In genomic region chr11:88398372-88399140, GRCh38 we compare ENCODE assay signal across 10 cellular contexts.
DNase-seq lines count a peak whose midpoint lies in the region; ATAC-seq, FAIRE-seq and TF ChIP-seq lines count a peak whose summit lies in the region.
"Had no signal": no experiment of that assay in that cellular context is flagged by ENCODE, and none has a peak within 500 bp of the region (broad histone marks: within the 10 kb centered on the region; RNA-seq: fewer than 3 reads in every experiment).

No MANE protein-coding gene starts in this region.

- no peak for TF ChIP-seq EP300 in K562 (IDR thresholded peaks at IDR 0.05; ENCODE audit: low read length)

- no peaks in the 10 kb centered on the region for H3K9me1 ChIP-seq in K562 (ENCODE audit: control insufficient read depth, insufficient read depth, low read length)

- no peaks in the 10 kb centered on the region for H3K79me1 ChIP-seq in mesendoderm (ENCODE audit: low read length)

- no peak for FAIRE-seq in K562 (lab: Jason Lieb, UNC)

- no peak overlapping the region for H3K4me2 ChIP-seq in K562 (ENCODE audit: insufficient read depth, low read length)
- H3K4me2 ChIP-seq in mesendoderm (ENCODE audit: low read length), result no peak overlapping the region

- POLR2A ChIA-PET in K562 (lab: Yijun Ruan, JAX), result interaction anchor here (1.0 kb wide), 1 partner anchor 68 kb away, joined by 3 read pairs; no protein-coding TSS in a partner anchor

- no peak overlapping the region for H3K4ac ChIP-seq in mesendoderm (ENCODE audit: low read depth, low read length)

- DNase-seq in Daoy (ENCODE audit: low read depth) (peak; percentile 68), HT-29 (ENCODE audit: low spot score) (peak; percentile 47), K562 (ENCODE audit: extremely low read depth in 1 of 4, low spot score in 3 of 4) (peak in 1 of 4 experiments; percentile 27), mesendoderm (peak; percentile 30), HUDEP-2 (lab: John Stamatoyannopoulos, UW; ENCODE audit: unreplicated experiment in 76 of 76) (no peak), Right ventricle myocardium superior (no peak), NCI-H1105 (lab: John Stamatoyannopoulos, UW) (no peak)
- DNase-seq: DMS 273 treated with DMSO at 0.1 percent for 48 hours, NCI-H446 had no signal

- H3K9me3 ChIP-seq in K562 (replicated peaks; ENCODE audit: control insufficient read depth, insufficient read depth, low read depth, low read length), result no peaks in the 10 kb centered on the region

- no peak overlapping the region for H3K4me3 ChIP-seq in K562
- H3K4me3 ChIP-seq in mesendoderm (ENCODE audit: low read length), result no peak overlapping the region

- H2AK5ac ChIP-seq in mesendoderm (ENCODE audit: low read length), result no peak overlapping the region

- H3K79me2 ChIP-seq in K562 (ENCODE audit: control insufficient read depth, insufficient read depth, low read length) (no peaks in the 10 kb centered on the region), mesendoderm (ENCODE audit: control insufficient read depth, insufficient read depth, low read length) (no peaks in the 10 kb centered on the region)

- CTCF ChIA-PET in K562 (lab: Yijun Ruan, JAX; ENCODE audit: low intra/inter-chr PET ratio), result no interaction called here

- no peaks in the 10 kb centered on the region; a peak in 1 of 5 replicates for H3K4me1 ChIP-seq in K562 (replicated peaks in 1 of 2; ENCODE audit: control insufficient read depth in 2 of 2, insufficient read depth in 2 of 2, low read length in 2 of 2)
- H3K4me1 ChIP-seq in mesendoderm (ENCODE audit: control insufficient read depth, low read depth, low read length), result no peaks in the 10 kb centered on the region

- in situ Hi-C loops in K562 (cut with MboI), result no loop called here

- no peak overlapping the region for H4K5ac ChIP-seq in mesendoderm (ENCODE audit: low read length)

- H3K23ac ChIP-seq in mesendoderm (ENCODE audit: low read length), result no peak overlapping the region

- no peak overlapping the region for H3K18ac ChIP-seq in mesendoderm (ENCODE audit: low read length)

- H3K9ac ChIP-seq in K562 (ENCODE audit: insufficient read depth in 1 of 2, low read depth in 2 of 2, low read length in 2 of 2) (no peak overlapping the region), mesendoderm (ENCODE audit: low read length) (no peak overlapping the region)

- no peak overlapping the region for H3K27ac ChIP-seq in K562 (ENCODE audit: extremely low read depth, low read depth, low read length)
- no peak overlapping the region for H3K27ac ChIP-seq in mesendoderm (ENCODE audit: low read depth, low read length)

- no TSS peak for BruUV-seq in K562 (replicated peaks; lab: Mats Ljungman, UMichigan)

- H4K20me1 ChIP-seq in K562 (replicated peaks; ENCODE audit: control insufficient read depth, insufficient read depth, low read length), result no peaks in the 10 kb centered on the region

- H2BK5ac ChIP-seq in mesendoderm (ENCODE audit: low read length), result no peak overlapping the region

- intact Hi-C loops in K562 (cut with micrococcal nuclease) (no loop called here), Right ventricle myocardium superior (cut with DNase I) (no loop called here)

- H2AFZ ChIP-seq in K562 (ENCODE audit: low read depth, low read length), result no peak overlapping the region

- H4K8ac ChIP-seq in mesendoderm (ENCODE audit: low read depth, low read length), result no peak overlapping the region

- no peak overlapping the region for H3K56ac ChIP-seq in mesendoderm (ENCODE audit: low read length)

- H2BK120ac ChIP-seq in mesendoderm (ENCODE audit: low read depth, low read length), result no peak overlapping the region

- TF ChIP-seq RAD21 in K562 (CRISPR knock-in tag; conservative IDR thresholded peaks at IDR 0.05 in 1 of 2, IDR thresholded peaks at IDR 0.05 in 1 of 2), result no peak

- no peak for TF ChIP-seq POLR2A in K562 (conservative IDR thresholded peaks at IDR 0.05)

- H2BK15ac ChIP-seq in mesendoderm (replicated peaks; ENCODE audit: low read depth), result no peak overlapping the region

- no peaks in the 10 kb centered on the region for H3K27me3 ChIP-seq in K562 (ENCODE audit: control insufficient read depth in 2 of 2, insufficient read depth in 2 of 2, low read length in 2 of 2)
- no peaks in the 10 kb centered on the region for H3K27me3 ChIP-seq in mesendoderm (ENCODE audit: insufficient read depth, low read length, poor library complexity)

- H3K36me3 ChIP-seq in K562 (ENCODE audit: control insufficient read depth, insufficient read depth, low read length) (no peaks in the 10 kb centered on the region), mesendoderm (ENCODE audit: control insufficient read depth, insufficient read depth, low read length) (no peaks in the 10 kb centered on the region)

- 17% methylated on average over 3 of the region's 3 CpGs for WGBS in K562 (ENCODE audit: insufficient coverage, low coverage, missing lambda C conversion rate)
- WGBS in mesendoderm (ENCODE audit: extremely low coverage, insufficient coverage, low lambda C conversion rate), result no CpG with 5 or more reads among the region's 3 CpGs

- ATAC-seq in K562 (peak; percentile 65; the same call in 2 of the 3 replicates), HG03139 (IDR thresholded peaks at IDR 0.05; ENCODE audit: unreplicated experiment) (no peak), Right ventricle myocardium superior (ENCODE audit: poor library complexity) (no peak)

- TF ChIP-seq CTCF in K562 (IDR thresholded peaks at IDR 0.05 in 2 of 3, conservative IDR thresholded peaks at IDR 0.05 in 1 of 3; ENCODE audit: insufficient read depth in 2 of 3, low read depth in 1 of 3, low read length in 3 of 3), result no peak

TF ChIP-seq in K562, 482 proteins besides CTCF, POLR2A, EP300 and RAD21 (continues in another document):
- TF ChIP-seq KLF6 (CRISPR knock-in tag; IDR thresholded peaks at IDR 0.05; ENCODE audit: borderline replicate concordance) (no peak), SMARCA4 (IDR thresholded peaks at IDR 0.05) (peak; percentile 62), PKNOX1 (IDR thresholded peaks at IDR 0.05) (peak; percentile 38; the same call in 1 of the 2 replicates), PBX2 (CRISPR knock-in tag; IDR thresholded peaks at IDR 0.05; ENCODE audit: low read depth) (no peak), PBX2 (tag; conservative IDR thresholded peaks at IDR 0.05; ENCODE audit: low read depth) (peak; percentile 51; the same call in 1 of the 2 replicates), RBM22 (IDR thresholded peaks at IDR 0.05; ENCODE audit: low read depth, low read length, poor library complexity, severe bottlenecking) (no peak), CBFA2T3 (IDR thresholded peaks at IDR 0.05) (no peak), JUN (IDR thresholded peaks at IDR 0.05; ENCODE audit: borderline replicate concordance, low read depth, low read length) (peak; percentile 70; the same call in 1 of the 2 replicates), JUN (CRISPR knock-in tag; IDR thresholded peaks at IDR 0.05; ENCODE audit: borderline replicate concordance) (no peak), SMARCE1 (IDR thresholded peaks at IDR 0.05) (peak; percentile 57; the same call in 1 of the 2 replicates), DPF2 (IDR thresholded peaks at IDR 0.05) (peak; percentile 60), ARID1B (IDR thresholded peaks at IDR 0.05) (peak; percentile 57), JUND (IDR thresholded peaks at IDR 0.05; ENCODE audit: borderline replicate concordance, low read depth, low read length) (peak; percentile 66; the same call in 1 of the 2 replicates), JUND (tag; IDR thresholded peaks at IDR 0.05; ENCODE audit: borderline replicate concordance, low read depth, low read length) (peak; percentile 62; the same call in 1 of the 3 replicates), MEIS2 (IDR thresholded peaks at IDR 0.05; ENCODE audit: partially characterized antibody) (peak; percentile 77), ATF3 (IDR thresholded peaks at IDR 0.05) (peak; percentile 60), ATF3 (CRISPR knock-in tag; conservative IDR thresholded peaks at IDR 0.05) (no peak), FOSL1 (tag; conservative IDR thresholded peaks at IDR 0.05) (peak; percentile 82), MTF1 (CRISPR knock-in tag; IDR thresholded peaks at IDR 0.05; ENCODE audit: borderline replicate concordance) (no peak), SOX6 (IDR thresholded peaks at IDR 0.05) (peak; percentile 72)

Comparison
In these comparisons a context has a peak if more than half of its experiments do, and no peak if none do; other contexts are left out.
1. DNase-seq: peak in Daoy (single experiment), HT-29 (single experiment) and mesendoderm (single experiment); none in HUDEP-2 (0 of 76), Right ventricle myocardium superior (single experiment) and NCI-H1105 (single experiment).